In the genomic region with DNA sequence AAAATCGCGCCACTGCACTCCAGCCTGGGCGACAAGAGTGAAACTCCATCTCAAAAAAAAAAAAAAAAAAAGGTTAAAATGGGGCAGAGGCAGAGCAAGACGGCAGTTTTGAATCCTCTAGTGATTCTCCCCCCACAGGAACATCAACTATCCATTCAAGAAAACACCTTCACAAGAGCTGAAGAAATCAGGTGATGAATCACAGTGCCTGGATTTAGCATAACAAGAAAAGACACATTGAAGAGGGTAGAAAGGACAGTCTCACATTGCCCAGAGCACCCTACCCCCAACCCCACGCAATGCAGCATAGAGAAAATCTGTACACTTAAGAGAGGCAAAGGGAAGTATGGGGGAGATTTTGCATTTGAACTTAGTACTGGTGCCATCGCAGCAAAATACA, we compare ENCODE assay signal across 14 cellular contexts. TPM values are rescaled to one million over a fixed set of nuclear protein-coding genes. Genes with fewer than 3 reads are reported as not detected.
DNase-seq lines count a peak whose midpoint lies in the region; ATAC-seq lines count a peak whose summit lies in the region.
"Had no signal": no experiment of that assay in that cellular context is flagged by ENCODE, and none has a peak within 500 bp of the region (broad histone marks: within the 10 kb centered on the region; RNA-seq: fewer than 3 reads in every experiment).

No MANE protein-coding gene starts in this region.

- H3K23ac ChIP-seq in mesenchymal stem cell (ENCODE audit: low read length in 2 of 2): no peak overlapping the region

- peaks cover 3% of the 10 kb centered on the region for H3K36me3 Mint-ChIP-seq in activated CD4-positive, alpha-beta T cell treated with anti-CD3 and anti-CD28 coated beads for 36 hours (ENCODE audit: low read depth)
- H3K36me3 Mint-ChIP-seq in central memory CD8-positive, alpha-beta T cell (ENCODE audit: insufficient read depth): peaks cover 2% of the 10 kb centered on the region
- H3K36me3 Mint-ChIP-seq: CD14-positive monocyte had no signal

- no peak overlapping the region for H4K91ac ChIP-seq in mesenchymal stem cell (ENCODE audit: low read length)

- H3K18ac ChIP-seq in mesenchymal stem cell (ENCODE audit: low read depth in 1 of 2, low read length in 2 of 2): no peak overlapping the region

- H2BK12ac ChIP-seq in mesenchymal stem cell (ENCODE audit: low read length in 2 of 2): no peak overlapping the region

- H3K36me3 ChIP-seq in iPS DF 6.9 (ENCODE audit: control insufficient read depth, insufficient read depth, low read length) (no peaks in the 10 kb centered on the region), mesenchymal stem cell (ENCODE audit: control insufficient read depth in 1 of 2, insufficient read depth in 2 of 2, low read depth in 1 of 2, low read length in 2 of 2) (no peaks in the 10 kb centered on the region)

- no peak for DNase-seq in activated CD4-positive, alpha-beta T cell treated with anti-CD3 and anti-CD28 coated beads for 36 hours
- no peak for DNase-seq in activated CD4-positive, alpha-beta T cell treated with anti-CD3 and anti-CD28 coated beads, Interleukin-2, amount 50 U/mL, for 1 hour
- no peak for DNase-seq in central memory CD8-positive, alpha-beta T cell (ENCODE audit: low spot score in 2 of 2)
- peak; percentile 16 for DNase-seq in iPS DF 6.9 (ENCODE audit: low read depth, low spot score)
- DNase-seq in mesenchymal stem cell: no peak
- no peak for DNase-seq in stimulated activated CD4-positive, alpha-beta T cell treated with anti-CD3 and anti-CD28 coated beads, Interleukin-2, amount 100 ng/mL, for 48 hours
- no peak for DNase-seq in NCI-H2196 treated with DMSO at 0.1 percent for 48 hours (lab: John Stamatoyannopoulos, UW; ENCODE audit: unreplicated experiment)
- DNase-seq: CD8-positive, alpha-beta T cell; COR-L47; GF-D8 had no signal

- H3K9me3 Mint-ChIP-seq in activated CD4-positive, alpha-beta T cell treated with anti-CD3 and anti-CD28 coated beads for 36 hours (ENCODE audit: low read depth): no peaks in the 10 kb centered on the region
- H3K9me3 Mint-ChIP-seq in central memory CD8-positive, alpha-beta T cell: no peaks in the 10 kb centered on the region
- H3K9me3 Mint-ChIP-seq: CD8-positive, alpha-beta T cell had no signal

- H2BK15ac ChIP-seq in mesenchymal stem cell (ENCODE audit: low read depth, poor library complexity, severe bottlenecking): no peak overlapping the region

- intact Hi-C loops in activated CD4-positive, alpha-beta T cell treated with anti-CD3 and anti-CD28 coated beads for 36 hours (cut with DNase I, micrococcal nuclease): loop anchor here in 1 of 2 experiments (5.0 kb wide), 1 partner anchor 324 kb away; no protein-coding TSS in a partner anchor

- H2BK120ac ChIP-seq in mesenchymal stem cell (ENCODE audit: low read depth, low read length): no peak overlapping the region

- H3K27ac ChIP-seq in iPS DF 6.9 (ENCODE audit: low read length) (no peak overlapping the region), mesenchymal stem cell (ENCODE audit: low read length, poor library complexity, severe bottlenecking) (no peak overlapping the region)
- H3K27ac ChIP-seq: 22Rv1 had no signal

- no peak overlapping the region for H2BK5ac ChIP-seq in mesenchymal stem cell (ENCODE audit: low read depth, low read length, poor library complexity, severe bottlenecking)

- peaks cover 3% of the 10 kb centered on the region for H3K4me1 Mint-ChIP-seq in activated CD4-positive, alpha-beta T cell treated with anti-CD3 and anti-CD28 coated beads for 36 hours
- H3K4me1 Mint-ChIP-seq in central memory CD8-positive, alpha-beta T cell: peaks cover 9% of the 10 kb centered on the region

- no peaks in the 10 kb centered on the region for H3K27me3 Mint-ChIP-seq in activated CD4-positive, alpha-beta T cell treated with anti-CD3 and anti-CD28 coated beads for 36 hours
- no peaks in the 10 kb centered on the region for H3K27me3 Mint-ChIP-seq in central memory CD8-positive, alpha-beta T cell

- WGBS in iPS DF 6.9 (ENCODE audit: insufficient coverage, insufficient read length): no CpG with 5 or more reads among the region's 6 CpGs
- 82% methylated on average over 3 of the region's 6 CpGs for WGBS in mesenchymal stem cell

- no peak overlapping the region for H3K14ac ChIP-seq in mesenchymal stem cell (ENCODE audit: low read length in 2 of 2)

- peak overlapping the region; percentile 1 for H3K27ac Mint-ChIP-seq in activated CD4-positive, alpha-beta T cell treated with anti-CD3 and anti-CD28 coated beads for 36 hours
- peak overlapping the region; percentile 30 for H3K27ac Mint-ChIP-seq in central memory CD8-positive, alpha-beta T cell (ENCODE audit: low read depth)
- H3K27ac Mint-ChIP-seq: CD14-positive monocyte; CD8-positive, alpha-beta T cell had no signal

- H3K27me3 ChIP-seq in iPS DF 6.9 (ENCODE audit: control insufficient read depth, insufficient read depth, low read length) (no peaks in the 10 kb centered on the region), mesenchymal stem cell (ENCODE audit: control insufficient read depth in 1 of 2, insufficient read depth in 1 of 2, low read length in 2 of 2) (peaks cover 13 to 19% of the 10 kb centered on the region in 2 experiments)

- H4K8ac ChIP-seq in mesenchymal stem cell (ENCODE audit: low read length): no peak overlapping the region

- H3K4me1 ChIP-seq in iPS DF 6.9 (ENCODE audit: control insufficient read depth, insufficient read depth, low read length) (peaks cover 3% of the 10 kb centered on the region; the same call in 1 of the 2 replicates), mesenchymal stem cell (ENCODE audit: control insufficient read depth, insufficient read depth, low read depth, low read length) (no peaks in the 10 kb centered on the region)

- no peaks in the 10 kb centered on the region for H3K79me1 ChIP-seq in mesenchymal stem cell (replicated peaks; ENCODE audit: low read length, poor library complexity, severe bottlenecking)

- H3K4me3 Mint-ChIP-seq in activated CD4-positive, alpha-beta T cell treated with anti-CD3 and anti-CD28 coated beads for 36 hours: no peak overlapping the region
- no peak overlapping the region for H3K4me3 Mint-ChIP-seq in central memory CD8-positive, alpha-beta T cell
- H3K4me3 Mint-ChIP-seq: CD14-positive monocyte; CD8-positive, alpha-beta T cell had no signal

- no peak overlapping the region for H3K4ac ChIP-seq in mesenchymal stem cell (ENCODE audit: low read depth in 1 of 2, low read length in 2 of 2)

- CTCF ChIA-PET in activated CD4-positive, alpha-beta T cell treated with anti-CD3 and anti-CD28 coated beads for 36 hours (lab: Charles Lee): interaction anchor here (3.0 to 3.5 kb wide), 2 partner anchors 130 to 142 kb away, joined by 18 to 44 read pairs; no protein-coding TSS in a partner anchor

- no peak overlapping the region for H3K4me2 ChIP-seq in mesenchymal stem cell (ENCODE audit: low read length, poor library complexity, severe bottlenecking)

- POLR2A ChIA-PET in activated CD4-positive, alpha-beta T cell treated with anti-CD3 and anti-CD28 coated beads for 36 hours (lab: Charles Lee): interaction anchor here (0.6 kb wide), 1 partner anchor 185 kb away, joined by 4 read pairs; no protein-coding TSS in a partner anchor

- H3K9me3 ChIP-seq in iPS DF 6.9 (ENCODE audit: control insufficient read depth, insufficient read depth, low read length) (no peaks in the 10 kb centered on the region), mesenchymal stem cell (ENCODE audit: control insufficient read depth, low read length) (peaks cover 4% of the 10 kb centered on the region)

- no peak overlapping the region for H3K9ac ChIP-seq in mesenchymal stem cell (ENCODE audit: low read length)

- no peak for ATAC-seq in activated CD4-positive, alpha-beta T cell treated with anti-CD3 and anti-CD28 coated beads for 36 hours
- ATAC-seq in central memory CD8-positive, alpha-beta T cell (replicated peaks; ENCODE audit: extremely low read depth, poor library complexity, severe bottlenecking): no peak
- ATAC-seq: CD8-positive, alpha-beta T cell had no signal

- H3K4me3 ChIP-seq in iPS DF 6.9 (ENCODE audit: low read length) (no peak overlapping the region), mesenchymal stem cell (ENCODE audit: insufficient read depth in 1 of 2, low read depth in 1 of 2, low read length in 2 of 2) (no peak overlapping the region)

- H2AFZ ChIP-seq in mesenchymal stem cell (ENCODE audit: low read depth, low read length): no peak overlapping the region

- no peak overlapping the region for H2AK5ac ChIP-seq in mesenchymal stem cell (ENCODE audit: low read length, severe bottlenecking)

RNA-seq across cellular contexts. Expression of a gene that starts 28.8 kb away (rescaled TPM):
- total RNA-seq in activated CD4-positive, alpha-beta T cell treated with anti-CD3 and anti-CD28 coated beads for 36 hours: 1 to 10 TPM in 1 of 2 experiments, under 1 TPM in 1; 0.71 to 1.0 TPM
- 0.01 TPM for polyA plus RNA-seq in mesenchymal stem cell (2013, experiment 1 of 2)
- polyA plus RNA-seq in mesenchymal stem cell (2013, experiment 2 of 2): not detected
- polyA plus RNA-seq: BJ had no signal

RNA-seq across cellular contexts. Expression of a gene that starts 42.1 kb away (rescaled TPM):
- 1 to 10 TPM; 2.6 to 3.1 TPM for total RNA-seq in activated CD4-positive, alpha-beta T cell treated with anti-CD3 and anti-CD28 coated beads for 36 hours
- polyA plus RNA-seq in mesenchymal stem cell (2013, experiment 1 of 2): 0.01 TPM
- not detected for polyA plus RNA-seq in mesenchymal stem cell (2013, experiment 2 of 2)
- total RNA-seq: HepG2 had no signal
- polyA plus RNA-seq: BJ, HepG2 had no signal
